Comparison of ENCODE assay signal across 23 cellular contexts in the genomic region with DNA sequence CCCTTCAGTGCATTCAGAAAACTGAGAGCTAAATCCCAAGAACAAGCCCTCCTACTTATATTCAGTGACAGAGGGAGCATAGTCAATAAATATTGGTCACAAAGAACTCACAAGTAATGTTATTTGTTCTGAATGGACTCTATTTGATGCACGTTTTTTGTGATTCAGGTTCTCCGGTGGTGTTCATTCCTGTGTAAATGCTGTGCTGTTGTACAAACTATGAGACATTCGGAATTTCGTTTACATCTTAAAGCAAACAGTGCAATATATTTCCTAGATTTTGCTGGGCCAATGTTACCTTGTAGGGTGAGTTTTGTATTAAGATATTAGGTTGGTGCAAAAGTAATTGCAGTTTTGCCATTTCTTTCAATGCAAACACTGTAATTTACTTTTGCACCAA.
"Had no signal": no experiment of that assay in that cellular context is flagged by ENCODE, and none has a peak within 500 bp of the region (broad histone marks: within the 10 kb centered on the region; RNA-seq: fewer than 3 reads in every experiment).

No MANE protein-coding gene starts in this region.

- H3K36me3 ChIP-seq: colonic mucosa, esophagus squamous epithelium, gastrocnemius medialis, heart right ventricle, left lung, lower lobe of right lung had no signal

- H3K27me3 ChIP-seq: colonic mucosa, esophagus squamous epithelium, gastrocnemius medialis, heart right ventricle, left lung had no signal

- H3K27ac ChIP-seq: colonic mucosa, epithelial cell of prostate, esophagus squamous epithelium, gastrocnemius medialis, heart right ventricle, left lung, lower lobe of right lung had no signal

- H3K27me3 Mint-ChIP-seq: dendritic cell treated with granulocyte-macrophage colony-stimulating factor and Interleukin-4, amounts not matched to agents 40 ng/mL and 50 ng/mL, for 4 days; effector memory CD8-positive, alpha-beta T cell had no signal

- H3K4me1 ChIP-seq: colonic mucosa, esophagus squamous epithelium, gastrocnemius medialis, heart right ventricle, left lung, lower lobe of right lung had no signal

- H3K4me3 Mint-ChIP-seq: dendritic cell treated with granulocyte-macrophage colony-stimulating factor and Interleukin-4, amounts not matched to agents 40 ng/mL and 50 ng/mL, for 4 days; effector memory CD8-positive, alpha-beta T cell; endodermal cell had no signal

- DNase-seq: colonic mucosa; cortex of kidney; effector CD8-positive, alpha-beta T cell; effector memory CD8-positive, alpha-beta T cell; endodermal cell; erythroblast; esophagus squamous epithelium; foreskin melanocyte; gastrocnemius medialis; glutamatergic neuron; head of caudate nucleus; heart right ventricle; hippocampal formation; left cardiac atrium; left lung; left ventricle myocardium superior; lower lobe of right lung; midbrain had no signal

- FAIRE-seq: endometrium, islet of Langerhans, keratinocyte had no signal

- H3K4me1 Mint-ChIP-seq: endodermal cell had no signal

- H3K4me3 ChIP-seq: colonic mucosa, esophagus squamous epithelium, gastrocnemius medialis, heart right ventricle, left lung, lower lobe of right lung had no signal

- H3K27ac Mint-ChIP-seq: dendritic cell treated with granulocyte-macrophage colony-stimulating factor and Interleukin-4, amounts not matched to agents 40 ng/mL and 50 ng/mL, for 4 days; effector memory CD8-positive, alpha-beta T cell; endodermal cell had no signal
